ENCODE assay signal across 9 cellular contexts in genomic region chr7:122092964-122093797, GRCh38.
A peak's percentile ranks its signal among the peaks of the same experiment; 100 is the strongest.
DNase-seq lines count a peak whose midpoint lies in the region; ATAC-seq and TF ChIP-seq lines count a peak whose summit lies in the region.
"Had no signal": no experiment of that assay in that cellular context is flagged by ENCODE, and none has a peak within 500 bp of the region (broad histone marks: within the 10 kb centered on the region; RNA-seq: fewer than 3 reads in every experiment).

No MANE protein-coding gene starts in this region.

- DNase-seq in activated effector memory CD4-positive, alpha-beta T cell treated with anti-CD3 and anti-CD28 coated beads, Interleukin-2, amount 50 U/mL, for 16 hours, result peak; percentile 76
- no peak for DNase-seq in activated effector memory CD4-positive, alpha-beta T cell treated with Interleukin-2 at 50 U/mL for 16 hours
- DNase-seq in NCI-H1048 (lab: John Stamatoyannopoulos, UW) (peak; percentile 31), SKM-1 (lab: John Stamatoyannopoulos, UW; ENCODE audit: unreplicated experiment) (peak; percentile 53), astrocyte of the cerebellum (ENCODE audit: low read depth) (peak; percentile 72), iPS DF 4.7 (ENCODE audit: extremely low read depth, low spot score) (peak; percentile 72)
- peak; percentile 11 to 53 for DNase-seq in stimulated activated CD4-positive, alpha-beta T cell treated with anti-CD3 and anti-CD28 coated beads, Interleukin-12 subunit alpha, Interleukin-12 subunit beta, amount 100 ng/mL, for 24 hours (ENCODE audit: low read depth in 2 of 2)

- TF ChIP-seq CTCF in astrocyte of the cerebellum (IDR thresholded peaks at IDR 0.05; ENCODE audit: low read depth, low read length, missing control alignments), result peak; percentile 98

- H3K4me3 ChIP-seq in astrocyte of the cerebellum (ENCODE audit: low read depth, low read length), result no peak overlapping the region
- H3K4me3 ChIP-seq: suprapubic skin had no signal

- in situ Hi-C loops in astrocyte of the cerebellum (cut with HindIII; ENCODE audit: low sequenced_read_pairs), result no loop called here

- peak; percentile 98 for ATAC-seq in HG02678 (IDR thresholded peaks at IDR 0.05; ENCODE audit: unreplicated experiment)
